8 cellular contexts compared by ENCODE assay signal in genomic region chr2:98445167-98445522, GRCh38. TPM values are rescaled to one million over a fixed set of nuclear protein-coding genes. Genes with fewer than 3 reads are reported as not detected.
DNase-seq lines count a peak whose midpoint lies in the region; ATAC-seq, FAIRE-seq and TF ChIP-seq lines count a peak whose summit lies in the region.

No MANE protein-coding gene starts in this region.

- ATAC-seq in HG02852 (IDR thresholded peaks at IDR 0.05; ENCODE audit: unreplicated experiment) (peak; percentile 28), SK-N-SH treated with all-trans-retinoic acid at 6 μM for 48 hours (peak; percentile 69)

- no peaks in the 10 kb centered on the region for H3K9me3 Mint-ChIP-seq in neural crest cell

- peak overlapping the region; percentile 79 for H3K4me3 ChIP-seq in epithelial cell of proximal tubule (ENCODE audit: low read depth, low read length)

- no peaks in the 10 kb centered on the region for H3K27me3 Mint-ChIP-seq in neural crest cell (ENCODE audit: low read depth)

- no peaks in the 10 kb centered on the region for H3K36me3 Mint-ChIP-seq in neural crest cell (ENCODE audit: low read depth)

- peak overlapping the region; percentile 28 for H3K27ac Mint-ChIP-seq in neural crest cell (ENCODE audit: unreplicated experiment)

- TF ChIP-seq POLR2A in H54 (IDR thresholded peaks at IDR 0.05; ENCODE audit: low read depth, low read length): no peak

- peak overlapping the region; percentile 94 for H3K4me3 Mint-ChIP-seq in neural crest cell

- peak; percentile 10 for DNase-seq in activated effector memory CD4-positive, alpha-beta T cell treated with Interleukin-2 at 50 U/mL for 16 hours
- no peak for DNase-seq in activated effector memory CD4-positive, alpha-beta T cell treated with anti-CD3 and anti-CD28 coated beads, Interleukin-2, amount 50 U/mL, for 16 hours
- no peak for DNase-seq in epithelial cell of proximal tubule (ENCODE audit: low read depth)
- peak; percentile 14 for DNase-seq in neural crest cell (ENCODE audit: low read depth, low spot score)
- DNase-seq in NCI-H510A (lab: John Stamatoyannopoulos, UW): no peak
- no peak for DNase-seq in H54 (ENCODE audit: insufficient read length, low spot score)

- FAIRE-seq in H54 (lab: Jason Lieb, UNC): no peak

- TF ChIP-seq CTCF in epithelial cell of proximal tubule (conservative IDR thresholded peaks at IDR 0.05; ENCODE audit: low read depth, low read length): no peak
- TF ChIP-seq CTCF in neural crest cell (conservative IDR thresholded peaks at IDR 0.05): no peak

- peaks cover 24% of the 10 kb centered on the region for H3K4me1 Mint-ChIP-seq in neural crest cell

TF ChIP-seq in SK-N-SH treated with all-trans-retinoic acid at 6 μM for 48 hours, 23 proteins besides CTCF, POLR2A, EP300 and RAD21:
- no peak for TF ChIP-seq PPARA (CRISPR knock-in tag; IDR thresholded peaks at IDR 0.05; ENCODE audit: borderline replicate concordance)
- TF ChIP-seq TCF4 (CRISPR knock-in tag; IDR thresholded peaks at IDR 0.05; ENCODE audit: borderline replicate concordance): no peak
- TF ChIP-seq SNAI2 (CRISPR knock-in tag; IDR thresholded peaks at IDR 0.05): no peak
- TF ChIP-seq RARB (CRISPR knock-in tag; IDR thresholded peaks at IDR 0.05): no peak
- TF ChIP-seq OSR1 (CRISPR knock-in tag; IDR thresholded peaks at IDR 0.05): no peak
- no peak for TF ChIP-seq GLIS3 (CRISPR knock-in tag; IDR thresholded peaks at IDR 0.05)
- no peak for TF ChIP-seq TOX (CRISPR knock-in tag; IDR thresholded peaks at IDR 0.05; ENCODE audit: borderline replicate concordance)

RNA-seq across cellular contexts. Expression of gene INPP4A, which starts 0.5 kb away (rescaled TPM):
- total RNA-seq in epithelial cell of proximal tubule (12.2 and 15.1 TPM in 2 replicates), neural crest cell (29.9 and 32.4 TPM in 2 replicates)

Comparison
In these comparisons a context has a peak if more than half of its experiments do, and no peak if none do; other contexts are left out.
1. DNase-seq: peak in activated effector memory CD4-positive, alpha-beta T cell treated with Interleukin-2 at 50 U/mL for 16 hours (single experiment) and neural crest cell (single experiment); none in activated effector memory CD4-positive, alpha-beta T cell treated with anti-CD3 and anti-CD28 coated beads, Interleukin-2, amount 50 U/mL, for 16 hours (single experiment), epithelial cell of proximal tubule (single experiment), NCI-H510A (single experiment) and H54 (single experiment).